Comparison of ENCODE assay signal across 1 cellular context in the genomic region with DNA sequence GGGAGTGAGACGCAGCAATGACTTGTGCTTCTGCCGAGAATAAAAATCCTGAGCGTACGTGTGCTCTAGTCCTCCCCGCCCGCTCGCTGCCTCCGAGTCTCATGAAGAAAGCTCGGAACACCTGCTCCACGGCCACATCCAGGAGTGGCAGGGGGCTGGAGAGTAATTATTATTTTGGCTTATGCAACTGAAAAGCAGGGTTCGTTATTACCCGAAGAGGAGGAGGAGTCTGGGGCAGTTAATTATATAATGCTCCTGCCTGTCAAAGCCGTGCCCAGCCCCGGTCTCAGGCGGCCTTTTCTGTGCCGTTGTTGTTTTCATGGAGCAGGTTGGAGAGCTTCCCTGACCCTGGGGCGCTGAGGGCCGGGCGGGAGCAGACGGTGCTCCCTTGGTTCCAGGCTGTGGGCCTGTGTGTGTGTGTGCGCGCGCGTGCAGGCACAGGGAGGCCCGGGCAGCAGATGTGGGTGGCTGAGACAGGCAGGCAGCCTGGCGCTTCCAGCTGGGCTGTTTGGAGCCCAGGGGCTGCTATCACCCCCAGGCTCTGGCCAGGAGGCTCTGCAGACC.
TF ChIP-seq lines count a peak whose summit lies in the region.

No MANE protein-coding gene starts in this region.

TF ChIP-seq in neural cell, 6 proteins besides CTCF, POLR2A, EP300 and RAD21 (continued from another document):
- TF ChIP-seq, protein P1, sequence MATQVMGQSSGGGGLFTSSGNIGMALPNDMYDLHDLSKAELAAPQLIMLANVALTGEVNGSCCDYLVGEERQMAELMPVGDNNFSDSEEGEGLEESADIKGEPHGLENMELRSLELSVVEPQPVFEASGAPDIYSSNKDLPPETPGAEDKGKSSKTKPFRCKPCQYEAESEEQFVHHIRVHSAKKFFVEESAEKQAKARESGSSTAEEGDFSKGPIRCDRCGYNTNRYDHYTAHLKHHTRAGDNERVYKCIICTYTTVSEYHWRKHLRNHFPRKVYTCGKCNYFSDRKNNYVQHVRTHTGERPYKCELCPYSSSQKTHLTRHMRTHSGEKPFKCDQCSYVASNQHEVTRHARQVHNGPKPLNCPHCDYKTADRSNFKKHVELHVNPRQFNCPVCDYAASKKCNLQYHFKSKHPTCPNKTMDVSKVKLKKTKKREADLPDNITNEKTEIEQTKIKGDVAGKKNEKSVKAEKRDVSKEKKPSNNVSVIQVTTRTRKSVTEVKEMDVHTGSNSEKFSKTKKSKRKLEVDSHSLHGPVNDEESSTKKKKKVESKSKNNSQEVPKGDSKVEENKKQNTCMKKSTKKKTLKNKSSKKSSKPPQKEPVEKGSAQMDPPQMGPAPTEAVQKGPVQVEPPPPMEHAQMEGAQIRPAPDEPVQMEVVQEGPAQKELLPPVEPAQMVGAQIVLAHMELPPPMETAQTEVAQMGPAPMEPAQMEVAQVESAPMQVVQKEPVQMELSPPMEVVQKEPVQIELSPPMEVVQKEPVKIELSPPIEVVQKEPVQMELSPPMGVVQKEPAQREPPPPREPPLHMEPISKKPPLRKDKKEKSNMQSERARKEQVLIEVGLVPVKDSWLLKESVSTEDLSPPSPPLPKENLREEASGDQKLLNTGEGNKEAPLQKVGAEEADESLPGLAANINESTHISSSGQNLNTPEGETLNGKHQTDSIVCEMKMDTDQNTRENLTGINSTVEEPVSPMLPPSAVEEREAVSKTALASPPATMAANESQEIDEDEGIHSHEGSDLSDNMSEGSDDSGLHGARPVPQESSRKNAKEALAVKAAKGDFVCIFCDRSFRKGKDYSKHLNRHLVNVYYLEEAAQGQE (IDR thresholded peaks at IDR 0.05; ENCODE audit: borderline replicate concordance) = no peak
- no peak for TF ChIP-seq TAF1 (IDR thresholded peaks at IDR 0.05; ENCODE audit: low read depth)
